In the genomic region with DNA sequence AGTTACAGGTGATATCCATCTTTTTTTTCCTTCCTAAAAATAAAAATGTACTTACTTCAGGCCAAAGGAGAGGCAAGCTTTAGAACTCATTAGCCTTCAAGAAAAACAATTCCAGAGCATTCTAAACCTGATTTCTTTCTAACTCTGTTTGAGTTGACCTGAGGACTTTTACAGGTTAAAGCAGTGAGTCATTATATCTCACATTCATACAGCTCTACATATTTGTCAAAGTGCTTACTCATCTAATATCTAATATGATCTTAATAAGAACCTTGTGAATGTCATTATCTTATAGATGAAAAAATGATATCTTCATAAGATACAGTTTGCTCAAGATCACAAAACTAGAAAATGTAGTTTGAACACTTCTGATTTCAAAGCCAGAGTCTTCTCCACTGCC, we compare ENCODE assay signal across 21 cellular contexts.
A peak's percentile ranks its signal among the peaks of the same experiment; 100 is the strongest.
DNase-seq lines count a peak whose midpoint lies in the region; ATAC-seq and TF ChIP-seq lines count a peak whose summit lies in the region.
"Had no signal": no experiment of that assay in that cellular context is flagged by ENCODE, and none has a peak within 500 bp of the region (broad histone marks: within the 10 kb centered on the region; RNA-seq: fewer than 3 reads in every experiment).

No MANE protein-coding gene starts in this region.

- H3K27ac ChIP-seq in HL-60 (replicated peaks) (peak overlapping the region; percentile 51), foreskin keratinocyte (no peak overlapping the region), smooth muscle cell (ENCODE audit: low read depth) (peak overlapping the region; percentile 95), A673 (ENCODE audit: low read depth, low read length, poor library complexity, severe bottlenecking) (no peak overlapping the region)
- H3K27ac ChIP-seq: hepatocyte, Peyer's patch had no signal

- TF ChIP-seq CTCF in HL-60 (IDR thresholded peaks at IDR 0.05; ENCODE audit: insufficient read depth, low read length) (no peak), foreskin keratinocyte (conservative IDR thresholded peaks at IDR 0.05) (no peak), smooth muscle cell (IDR thresholded peaks at IDR 0.05; ENCODE audit: borderline replicate concordance, insufficient read depth, poor library complexity, severe bottlenecking) (no peak), A673 (conservative IDR thresholded peaks at IDR 0.05; ENCODE audit: low read depth, low read length) (no peak)

- H3K4me3 ChIP-seq in HL-60 (replicated peaks; ENCODE audit: insufficient read depth, low read length) (no peak overlapping the region), smooth muscle cell (no peak overlapping the region), A673 (ENCODE audit: low read depth, low read length, poor library complexity, severe bottlenecking) (no peak overlapping the region)
- H3K4me3 ChIP-seq: hepatocyte, Peyer's patch had no signal

- intact Hi-C loops in A673 (cut with micrococcal nuclease; ENCODE audit: unreplicated experiment) = no loop called here

- DNase-seq in HL-60 (ENCODE audit: low read depth in 1 of 2, low spot score in 1 of 2) = no peak
- peak; percentile 59 for DNase-seq in SW480 (ENCODE audit: low spot score)
- peak; percentile 23 to 51 for DNase-seq in foreskin keratinocyte
- no peak for DNase-seq in smooth muscle cell (lab: John Stamatoyannopoulos, UW; ENCODE audit: unreplicated experiment)
- no peak for DNase-seq in inferior parietal cortex (ENCODE audit: extremely low spot score)
- DNase-seq in A673 (ENCODE audit: low spot score) = no peak
- DNase-seq in NK-92 (lab: John Stamatoyannopoulos, UW; ENCODE audit: unreplicated experiment) = no peak
- DNase-seq: activated CD8-positive, alpha-beta T cell treated with anti-CD3 and anti-CD28 coated beads for 36 hours; activated T-cell treated with anti-CD3 and anti-CD28 coated beads, Interleukin-2, amount 50 U/mL, for 48 hours; DMS153; GOT3; kidney glomerular epithelial cell; NCI-H1092 treated with DMSO at 0.1 percent for 48 hours; NCI-H2107; NCI-H748 treated with DMSO at 0.1 percent for 48 hours; occipital lobe; stimulated activated CD8-positive, alpha-beta memory T cell treated with anti-CD3 and anti-CD28 coated beads, Interleukin-4, amount 100 ng/mL, for 48 hours had no signal

- H3K4me1 ChIP-seq in foreskin keratinocyte (peaks cover 18% of the 10 kb centered on the region), smooth muscle cell (ENCODE audit: low read depth) (peaks cover 20% of the 10 kb centered on the region), A673 (ENCODE audit: insufficient read depth, low read length, poor library complexity, severe bottlenecking) (no peaks in the 10 kb centered on the region)

- POLR2A ChIA-PET in A673 (lab: Charles Lee; ENCODE audit: low non-redundant PET) = no interaction called here

- H3F3A ChIP-seq in smooth muscle cell (ENCODE audit: low read depth) = peaks cover 32% of the 10 kb centered on the region

- H4K20me1 ChIP-seq in smooth muscle cell (ENCODE audit: low read depth) = no peaks in the 10 kb centered on the region

- ATAC-seq in foreskin keratinocyte (peak; percentile 91), GM21619 (IDR thresholded peaks at IDR 0.05; ENCODE audit: unreplicated experiment) (no peak)
- ATAC-seq: activated CD8-positive, alpha-beta T cell treated with anti-CD3 and anti-CD28 coated beads for 36 hours; activated naive CD4-positive, alpha-beta T cell treated with anti-CD3 and anti-CD28 coated beads, Interleukin-2, amount 50 U/mL, for 72 hours had no signal

- peak overlapping the region; percentile 65 for H3K4me2 ChIP-seq in smooth muscle cell
- H3K4me2 ChIP-seq: hepatocyte had no signal

- BruUV-seq in A673 (replicated peaks; lab: Mats Ljungman, UMichigan) = no TSS peak

- H2AFZ ChIP-seq in smooth muscle cell (ENCODE audit: low read depth) = no peak overlapping the region
- H2AFZ ChIP-seq: hepatocyte had no signal

- H3K9me3 ChIP-seq in smooth muscle cell (replicated peaks; ENCODE audit: low read depth) (no peaks in the 10 kb centered on the region), A673 (ENCODE audit: low read depth, low read length, poor library complexity, severe bottlenecking) (no peaks in the 10 kb centered on the region)
- H3K9me3 ChIP-seq: Peyer's patch had no signal

- no peaks in the 10 kb centered on the region for H3K79me2 ChIP-seq in smooth muscle cell (ENCODE audit: low read depth)
- H3K79me2 ChIP-seq: hepatocyte had no signal

- no peaks in the 10 kb centered on the region for H3K36me3 ChIP-seq in smooth muscle cell (ENCODE audit: low read depth)
- no peaks in the 10 kb centered on the region for H3K36me3 ChIP-seq in A673 (ENCODE audit: insufficient read depth, low read length, poor library complexity, severe bottlenecking)
- H3K36me3 ChIP-seq: Peyer's patch had no signal

- peak overlapping the region; percentile 63 for H3K9ac ChIP-seq in smooth muscle cell (ENCODE audit: low read depth)

- CTCF ChIA-PET in A673 (lab: Charles Lee) = no interaction called here

- no peaks in the 10 kb centered on the region for H3K27me3 ChIP-seq in HL-60 (ENCODE audit: insufficient read depth, poor library complexity, severe bottlenecking)
- H3K27me3 ChIP-seq in foreskin keratinocyte = no peaks in the 10 kb centered on the region
- no peaks in the 10 kb centered on the region for H3K27me3 ChIP-seq in smooth muscle cell (ENCODE audit: low read depth)
- no peaks in the 10 kb centered on the region for H3K27me3 ChIP-seq in A673 (replicated peaks; ENCODE audit: insufficient read depth, low read depth, low read length, poor library complexity)
- H3K27me3 ChIP-seq: hepatocyte, Peyer's patch had no signal

Comparison
In these comparisons a context has a peak if more than half of its experiments do, and no peak if none do; other contexts are left out.
1. DNase-seq: peak in SW480 (single experiment) and foreskin keratinocyte (2 of 2); none in HL-60 (0 of 2), smooth muscle cell (single experiment), inferior parietal cortex (single experiment), A673 (single experiment) and NK-92 (single experiment).
2. H3K27ac ChIP-seq: peak in HL-60 (single experiment) and smooth muscle cell (single experiment); none in foreskin keratinocyte (single experiment) and A673 (single experiment).